Comparison of ENCODE assay signal across 32 cellular contexts in the genomic region with DNA sequence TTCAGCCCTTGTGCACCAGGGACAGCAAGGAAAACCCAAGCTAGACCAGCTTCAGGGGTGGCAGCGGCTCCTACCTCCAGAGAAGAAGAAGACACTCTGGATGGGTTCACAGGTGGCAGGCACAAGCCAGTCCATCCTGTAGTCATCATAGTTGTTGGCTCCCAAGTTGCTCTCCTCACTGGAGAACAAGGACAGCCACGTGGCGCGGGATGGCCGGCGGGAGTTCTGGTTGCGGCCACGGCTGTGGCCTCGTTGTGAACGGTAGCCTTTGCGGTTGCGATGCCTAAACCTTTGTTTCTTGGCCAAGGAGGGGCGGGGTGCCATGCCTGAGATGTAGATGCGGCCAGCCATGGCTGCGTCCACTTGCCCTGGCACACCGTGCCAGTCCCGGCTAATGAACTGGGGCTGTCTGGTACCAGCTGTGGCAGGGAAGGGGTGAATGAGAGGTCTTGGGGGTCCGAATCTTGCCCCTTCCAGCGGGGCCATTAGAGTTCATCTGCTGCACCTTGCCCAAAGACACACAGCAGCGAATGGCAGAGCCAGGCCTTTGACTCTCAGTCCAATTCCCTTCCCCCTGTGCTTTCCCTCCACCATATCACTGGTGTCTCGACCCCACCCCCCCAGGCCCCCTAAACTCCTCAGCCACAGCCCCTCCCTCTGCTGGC. TPM values are rescaled to one million over a fixed set of nuclear protein-coding genes. Genes with fewer than 3 reads are reported as not detected.
"Had no signal": no experiment of that assay in that cellular context is flagged by ENCODE, and none has a peak within 500 bp of the region (broad histone marks: within the 10 kb centered on the region; RNA-seq: fewer than 3 reads in every experiment).

No MANE protein-coding gene starts in this region.

- H3K27me3 Mint-ChIP-seq: activated naive CD4-positive, alpha-beta T cell treated with anti-CD3 and anti-CD28 coated beads, Interleukin-2, amount 50 U/mL, for 24 hours; activated naive CD8-positive, alpha-beta T cell treated with anti-CD3 and anti-CD28 coated beads, Interleukin-2, amount 50 U/mL, for 24 hours; naive thymus-derived CD4-positive, alpha-beta T cell; stimulated activated naive CD8-positive, alpha-beta T cell treated with anti-CD3 and anti-CD28 coated beads, Interleukin-15, Interleukin-2, amounts not matched to agents 100 ng/mL and 50 ng/mL, for 24 hours had no signal

- H3K9me3 ChIP-seq: esophagus squamous epithelium, heart right ventricle, spleen, vagina had no signal

- H3K36me3 Mint-ChIP-seq: type B pancreatic cell had no signal

- DNase-seq: activated CD4-positive, alpha-beta T cell treated with anti-CD3 and anti-CD28 coated beads for 48 hours; activated CD4-positive, alpha-beta T cell treated with anti-CD3 and anti-CD28 coated beads, Interleukin-2, amount 50 U/mL, for 48 hours; activated CD8-positive, alpha-beta memory T cell treated with anti-CD3 and anti-CD28 coated beads for 24 hours; activated gamma-delta T cell treated with Interleukin-2 at 50 U/mL for 16 hours; activated naive CD8-positive, alpha-beta T cell treated with anti-CD3 and anti-CD28 coated beads, Interleukin-2, amount 50 U/mL, for 24 hours; amygdala; central memory CD4-positive, alpha-beta T cell; esophagus squamous epithelium; foreskin melanocyte; heart right ventricle; midbrain; naive thymus-derived CD4-positive, alpha-beta T cell; nucleus accumbens; right cardiac atrium; spleen; stimulated activated CD4-positive, alpha-beta T cell treated with anti-CD3 and anti-CD28 coated beads, Interleukin-4, amount 100 ng/mL, for 1 hour; SW 1271; T-helper 9 cell; WERI-Rb-1 had no signal

- ATAC-seq: activated CD4-positive, CD25-positive, alpha-beta regulatory T cell treated with anti-CD3 and anti-CD28 coated beads, Interleukin-2, amount 50 U/mL, for 24 hours; activated naive CD8-positive, alpha-beta T cell treated with anti-CD3 and anti-CD28 coated beads, Interleukin-2, amount 50 U/mL, for 24 hours; heart right ventricle; naive thymus-derived CD4-positive, alpha-beta T cell; right cardiac atrium had no signal

- H3K27ac ChIP-seq: esophagus squamous epithelium, heart right ventricle, parathyroid adenoma, spleen, vagina, WERI-Rb-1 had no signal

- H3K9ac ChIP-seq: parathyroid adenoma had no signal

- H3K4me3 ChIP-seq: esophagus squamous epithelium, heart right ventricle, spleen, vagina had no signal

- H2AFZ ChIP-seq: parathyroid adenoma had no signal

- H3K9me3 Mint-ChIP-seq: activated naive CD4-positive, alpha-beta T cell treated with anti-CD3 and anti-CD28 coated beads, Interleukin-2, amount 50 U/mL, for 24 hours; activated naive CD8-positive, alpha-beta T cell treated with anti-CD3 and anti-CD28 coated beads, Interleukin-2, amount 50 U/mL, for 24 hours; dendritic cell treated with granulocyte-macrophage colony-stimulating factor and Interleukin-4, amounts not matched to agents 40 ng/mL and 50 ng/mL, for 4 days; naive thymus-derived CD4-positive, alpha-beta T cell; stimulated activated naive CD8-positive, alpha-beta T cell treated with anti-CD3 and anti-CD28 coated beads, Interleukin-15, Interleukin-2, amounts not matched to agents 100 ng/mL and 50 ng/mL, for 24 hours; T-helper 1 cell treated with Interleukin-12 subunit alpha and Interleukin-12 subunit beta and Interleukin-4 antibody, amounts not matched to agents 30 μg/mL and 1 μg/mL, for 36 hours; type B pancreatic cell had no signal

- H3K27ac Mint-ChIP-seq: activated naive CD4-positive, alpha-beta T cell treated with anti-CD3 and anti-CD28 coated beads, Interleukin-2, amount 50 U/mL, for 24 hours; activated naive CD8-positive, alpha-beta T cell treated with anti-CD3 and anti-CD28 coated beads, Interleukin-2, amount 50 U/mL, for 24 hours; dendritic cell treated with granulocyte-macrophage colony-stimulating factor and Interleukin-4, amounts not matched to agents 40 ng/mL and 50 ng/mL, for 4 days; stimulated activated naive CD8-positive, alpha-beta T cell treated with anti-CD3 and anti-CD28 coated beads, Interleukin-15, Interleukin-2, amounts not matched to agents 100 ng/mL and 50 ng/mL, for 24 hours; type B pancreatic cell had no signal

- H3K4me3 Mint-ChIP-seq: activated naive CD4-positive, alpha-beta T cell treated with anti-CD3 and anti-CD28 coated beads, Interleukin-2, amount 50 U/mL, for 24 hours; activated naive CD8-positive, alpha-beta T cell treated with anti-CD3 and anti-CD28 coated beads, Interleukin-2, amount 50 U/mL, for 24 hours; dendritic cell treated with granulocyte-macrophage colony-stimulating factor and Interleukin-4, amounts not matched to agents 40 ng/mL and 50 ng/mL, for 4 days; stimulated activated naive CD8-positive, alpha-beta T cell treated with anti-CD3 and anti-CD28 coated beads, Interleukin-15, Interleukin-2, amounts not matched to agents 100 ng/mL and 50 ng/mL, for 24 hours; T-helper 1 cell treated with Interleukin-12 subunit alpha and Interleukin-12 subunit beta and Interleukin-4 antibody, amounts not matched to agents 30 μg/mL and 1 μg/mL, for 36 hours; type B pancreatic cell had no signal

- H3K27me3 ChIP-seq: vagina had no signal

RNA-seq across cellular contexts. Expression of a gene that starts 2.3 kb away (rescaled TPM):
- total RNA-seq: glomerular endothelial cell had no signal

RNA-seq across cellular contexts. Expression of a gene that starts 2.8 kb away (rescaled TPM):
- total RNA-seq: esophagus squamous epithelium; glomerular endothelial cell; heart right ventricle; lower leg skin; naive thymus-derived CD4-positive, alpha-beta T cell; right cardiac atrium; spleen; subcutaneous adipose tissue; vagina had no signal
- polyA plus RNA-seq: heart right ventricle; naive thymus-derived CD4-positive, alpha-beta T cell; neural cell; right cardiac atrium; spleen; thymus had no signal
